Comparison of ENCODE assay signal across 21 cellular contexts in genomic region chr11:6197466-6198200, GRCh38. TPM values are rescaled to one million over a fixed set of nuclear protein-coding genes. Genes with fewer than 3 reads are reported as not detected.
DNase-seq lines count a peak whose midpoint lies in the region; ATAC-seq and TF ChIP-seq lines count a peak whose summit lies in the region.
"Had no signal": no experiment of that assay in that cellular context is flagged by ENCODE, and none has a peak within 500 bp of the region (broad histone marks: within the 10 kb centered on the region; RNA-seq: fewer than 3 reads in every experiment).

No MANE protein-coding gene starts in this region.

- H3K27me3 Mint-ChIP-seq in natural killer cell (ENCODE audit: low read depth in 2 of 2): no peaks in the 10 kb centered on the region
- H3K27me3 Mint-ChIP-seq: CD4-positive, alpha-beta memory T cell had no signal

- H3K9me3 Mint-ChIP-seq in natural killer cell: no peaks in the 10 kb centered on the region

- H3K27ac Mint-ChIP-seq in natural killer cell: peak overlapping the region; percentile 86 to 90

- H3K4me1 Mint-ChIP-seq in natural killer cell: peaks cover 66 to 74% of the 10 kb centered on the region in 2 donors

- peak overlapping the region; percentile 62 for H3K4me3 Mint-ChIP-seq in natural killer cell
- H3K4me3 Mint-ChIP-seq: CD4-positive, alpha-beta memory T cell had no signal

- TF ChIP-seq CTCF in natural killer cell (IDR thresholded peaks at IDR 0.05): no peak

- no peaks in the 10 kb centered on the region for H3K36me3 Mint-ChIP-seq in natural killer cell
- H3K36me3 Mint-ChIP-seq: CD4-positive, alpha-beta memory T cell had no signal

- ATAC-seq in natural killer cell (no peak), GM19455 (IDR thresholded peaks at IDR 0.05; ENCODE audit: unreplicated experiment) (no peak), GM18867 (IDR thresholded peaks at IDR 0.05; ENCODE audit: unreplicated experiment) (no peak)

- peak; percentile 9 for DNase-seq in EH (ENCODE audit: low read depth)
- peak; percentile 10 for DNase-seq in NCI-H69 (lab: John Stamatoyannopoulos, UW)
- DNase-seq in astrocyte of the hippocampus (ENCODE audit: low read depth, low spot score): peak; percentile 20
- DNase-seq in natural killer cell: no peak
- no peak for DNase-seq in midbrain (lab: John Stamatoyannopoulos, UW)
- DNase-seq in activated T-cell treated with anti-CD3 and anti-CD28 coated beads for 4 hours: no peak
- DNase-seq: CD4-positive, alpha-beta memory T cell; DND-41; H7; Karpas-422; NCI-H1417 treated with DMSO at 0.1 percent for 48 hours; NCI-H187; NCI-H446 treated with DMSO at 0.1 percent for 48 hours; NCI-H526 treated with DMSO at 0.1 percent for 48 hours; PC-9; RPMI8226; SHP77 had no signal

- intact Hi-C loops in natural killer cell (cut with micrococcal nuclease): no loop called here

RNA-seq across cellular contexts. Expression of gene OR52W1, which starts 1.4 kb away (rescaled TPM):
- total RNA-seq in natural killer cell: not detected
- total RNA-seq: CD4-positive, alpha-beta memory T cell; G401; H7; M059J; PC-9 had no signal

RNA-seq across cellular contexts. Expression of gene C11orf42, which starts 7.7 kb away (rescaled TPM):
- not detected for total RNA-seq in natural killer cell
- total RNA-seq: CD4-positive, alpha-beta memory T cell; G401; H7; M059J; PC-9 had no signal

RNA-seq across cellular contexts. Expression of gene OR52B2, which starts 27.5 kb away (rescaled TPM):
- under 1 TPM in 1 of 3 donors, not detected in 2; 0.35 TPM for total RNA-seq in natural killer cell
- total RNA-seq: CD4-positive, alpha-beta memory T cell; G401; H7; M059J; PC-9 had no signal

RNA-seq across cellular contexts. Expression of gene FHIP1B, which starts 36.8 kb away (rescaled TPM):
- 10 to 100 TPM; 50.6 to 76.9 (median 58.4) TPM for total RNA-seq in natural killer cell

RNA-seq across cellular contexts. Expression of gene CNGA4, which starts 41.3 kb away (rescaled TPM):
- total RNA-seq in natural killer cell: under 1 TPM; 0.35 to 0.50 (median 0.39) TPM
- total RNA-seq: G401, M059J had no signal

Comparison
In these comparisons a context has a peak if more than half of its experiments do, and no peak if none do; other contexts are left out.
1. DNase-seq: peak in EH (single experiment), NCI-H69 (single experiment) and astrocyte of the hippocampus (single experiment); none in natural killer cell (single experiment), midbrain (single experiment) and activated T-cell treated with anti-CD3 and anti-CD28 coated beads for 4 hours (single experiment).